Comparison of ENCODE assay signal across 1 cellular context in the genomic region with DNA sequence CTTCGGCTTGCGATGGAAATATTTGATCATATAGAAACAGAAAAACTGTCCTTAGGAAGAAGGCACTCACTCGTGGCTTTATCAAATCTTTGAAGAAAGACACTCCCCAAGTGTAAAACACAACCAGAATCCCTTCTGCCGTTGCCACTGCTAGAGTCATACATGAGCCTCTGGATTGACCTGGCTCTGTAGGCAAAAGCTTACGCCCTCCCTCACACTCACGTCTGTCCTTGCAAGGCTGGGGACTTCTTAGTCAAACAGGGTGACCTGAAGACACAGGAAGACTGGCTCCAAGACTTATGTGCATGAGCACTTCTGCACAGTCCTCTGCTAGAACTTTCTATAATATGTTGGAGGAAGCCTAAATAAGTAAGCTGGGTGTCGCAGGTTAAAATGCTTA.
TF ChIP-seq lines count a peak whose summit lies in the region.

No MANE protein-coding gene starts in this region.

TF ChIP-seq in GM12878, 131 proteins besides CTCF, POLR2A, EP300 and RAD21:
- TF ChIP-seq FOS (IDR thresholded peaks at IDR 0.05; ENCODE audit: borderline replicate concordance, extremely low read depth, insufficient read length) (no peak), HDAC6 (IDR thresholded peaks at IDR 0.05; ENCODE audit: unreplicated experiment) (no peak), SP1 (IDR thresholded peaks at IDR 0.05; ENCODE audit: low read depth, low read length) (no peak), CBFB (IDR thresholded peaks at IDR 0.05; ENCODE audit: low read depth) (no peak), ZBED1 (IDR thresholded peaks at IDR 0.05; ENCODE audit: borderline replicate concordance) (no peak), CHD2 (IDR thresholded peaks at IDR 0.05; ENCODE audit: borderline replicate concordance, low read depth, low read length) (no peak), NFIC (IDR thresholded peaks at IDR 0.05; ENCODE audit: low read depth, low read length) (no peak), KDM1A (IDR thresholded peaks at IDR 0.05; ENCODE audit: borderline replicate concordance) (no peak), SPI1 (IDR thresholded peaks at IDR 0.05; ENCODE audit: borderline replicate concordance, insufficient read depth, low read depth, low read length) (no peak), ZNF274 (IDR thresholded peaks at IDR 0.05; ENCODE audit: insufficient read depth, insufficient read length) (no peak), RAD51 (IDR thresholded peaks at IDR 0.05) (no peak), TBL1XR1 (IDR thresholded peaks at IDR 0.05; ENCODE audit: low read depth, low read length) (no peak), ESRRA (IDR thresholded peaks at IDR 0.05; ENCODE audit: low read length) (no peak), RB1 (IDR thresholded peaks at IDR 0.05; ENCODE audit: borderline replicate concordance) (no peak), RCOR1 (conservative IDR thresholded peaks at IDR 0.05; ENCODE audit: low read depth, low read length) (no peak)
- TF ChIP-seq, protein P1, sequence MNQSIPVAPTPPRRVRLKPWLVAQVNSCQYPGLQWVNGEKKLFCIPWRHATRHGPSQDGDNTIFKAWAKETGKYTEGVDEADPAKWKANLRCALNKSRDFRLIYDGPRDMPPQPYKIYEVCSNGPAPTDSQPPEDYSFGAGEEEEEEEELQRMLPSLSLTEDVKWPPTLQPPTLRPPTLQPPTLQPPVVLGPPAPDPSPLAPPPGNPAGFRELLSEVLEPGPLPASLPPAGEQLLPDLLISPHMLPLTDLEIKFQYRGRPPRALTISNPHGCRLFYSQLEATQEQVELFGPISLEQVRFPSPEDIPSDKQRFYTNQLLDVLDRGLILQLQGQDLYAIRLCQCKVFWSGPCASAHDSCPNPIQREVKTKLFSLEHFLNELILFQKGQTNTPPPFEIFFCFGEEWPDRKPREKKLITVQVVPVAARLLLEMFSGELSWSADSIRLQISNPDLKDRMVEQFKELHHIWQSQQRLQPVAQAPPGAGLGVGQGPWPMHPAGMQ (IDR thresholded peaks at IDR 0.05; ENCODE audit: borderline replicate concordance) = no peak
- TF ChIP-seq, protein P2, sequence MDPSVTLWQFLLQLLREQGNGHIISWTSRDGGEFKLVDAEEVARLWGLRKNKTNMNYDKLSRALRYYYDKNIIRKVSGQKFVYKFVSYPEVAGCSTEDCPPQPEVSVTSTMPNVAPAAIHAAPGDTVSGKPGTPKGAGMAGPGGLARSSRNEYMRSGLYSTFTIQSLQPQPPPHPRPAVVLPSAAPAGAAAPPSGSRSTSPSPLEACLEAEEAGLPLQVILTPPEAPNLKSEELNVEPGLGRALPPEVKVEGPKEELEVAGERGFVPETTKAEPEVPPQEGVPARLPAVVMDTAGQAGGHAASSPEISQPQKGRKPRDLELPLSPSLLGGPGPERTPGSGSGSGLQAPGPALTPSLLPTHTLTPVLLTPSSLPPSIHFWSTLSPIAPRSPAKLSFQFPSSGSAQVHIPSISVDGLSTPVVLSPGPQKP (IDR thresholded peaks at IDR 0.05; ENCODE audit: low read depth, low read length) = no peak
- TF ChIP-seq, protein P3, sequence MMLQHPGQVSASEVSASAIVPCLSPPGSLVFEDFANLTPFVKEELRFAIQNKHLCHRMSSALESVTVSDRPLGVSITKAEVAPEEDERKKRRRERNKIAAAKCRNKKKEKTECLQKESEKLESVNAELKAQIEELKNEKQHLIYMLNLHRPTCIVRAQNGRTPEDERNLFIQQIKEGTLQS (IDR thresholded peaks at IDR 0.05; ENCODE audit: borderline replicate concordance, extremely low read depth, low read depth, low read length) = no peak
- TF ChIP-seq, protein P4, sequence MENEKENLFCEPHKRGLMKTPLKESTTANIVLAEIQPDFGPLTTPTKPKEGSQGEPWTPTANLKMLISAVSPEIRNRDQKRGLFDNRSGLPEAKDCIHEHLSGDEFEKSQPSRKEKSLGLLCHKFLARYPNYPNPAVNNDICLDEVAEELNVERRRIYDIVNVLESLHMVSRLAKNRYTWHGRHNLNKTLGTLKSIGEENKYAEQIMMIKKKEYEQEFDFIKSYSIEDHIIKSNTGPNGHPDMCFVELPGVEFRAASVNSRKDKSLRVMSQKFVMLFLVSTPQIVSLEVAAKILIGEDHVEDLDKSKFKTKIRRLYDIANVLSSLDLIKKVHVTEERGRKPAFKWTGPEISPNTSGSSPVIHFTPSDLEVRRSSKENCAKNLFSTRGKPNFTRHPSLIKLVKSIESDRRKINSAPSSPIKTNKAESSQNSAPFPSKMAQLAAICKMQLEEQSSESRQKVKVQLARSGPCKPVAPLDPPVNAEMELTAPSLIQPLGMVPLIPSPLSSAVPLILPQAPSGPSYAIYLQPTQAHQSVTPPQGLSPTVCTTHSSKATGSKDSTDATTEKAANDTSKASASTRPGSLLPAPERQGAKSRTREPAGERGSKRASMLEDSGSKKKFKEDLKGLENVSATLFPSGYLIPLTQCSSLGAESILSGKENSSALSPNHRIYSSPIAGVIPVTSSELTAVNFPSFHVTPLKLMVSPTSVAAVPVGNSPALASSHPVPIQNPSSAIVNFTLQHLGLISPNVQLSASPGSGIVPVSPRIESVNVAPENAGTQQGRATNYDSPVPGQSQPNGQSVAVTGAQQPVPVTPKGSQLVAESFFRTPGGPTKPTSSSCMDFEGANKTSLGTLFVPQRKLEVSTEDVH (IDR thresholded peaks at IDR 0.05; ENCODE audit: low read depth, partially characterized antibody) = no peak
- TF ChIP-seq, protein P5, sequence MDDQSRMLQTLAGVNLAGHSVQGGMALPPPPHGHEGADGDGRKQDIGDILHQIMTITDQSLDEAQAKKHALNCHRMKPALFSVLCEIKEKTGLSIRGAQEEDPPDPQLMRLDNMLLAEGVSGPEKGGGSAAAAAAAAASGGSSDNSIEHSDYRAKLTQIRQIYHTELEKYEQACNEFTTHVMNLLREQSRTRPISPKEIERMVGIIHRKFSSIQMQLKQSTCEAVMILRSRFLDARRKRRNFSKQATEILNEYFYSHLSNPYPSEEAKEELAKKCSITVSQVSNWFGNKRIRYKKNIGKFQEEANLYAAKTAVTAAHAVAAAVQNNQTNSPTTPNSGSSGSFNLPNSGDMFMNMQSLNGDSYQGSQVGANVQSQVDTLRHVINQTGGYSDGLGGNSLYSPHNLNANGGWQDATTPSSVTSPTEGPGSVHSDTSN (IDR thresholded peaks at IDR 0.05; ENCODE audit: insufficient replicate concordance, low read depth, low read length) = no peak
